In genomic region chr11:120337133-120337895, GRCh38 we compare ENCODE assay signal across 9 cellular contexts. TPM values are rescaled to one million over a fixed set of nuclear protein-coding genes. Genes with fewer than 3 reads are reported as not detected.
DNase-seq lines count a peak whose midpoint lies in the region; ATAC-seq, FAIRE-seq and TF ChIP-seq lines count a peak whose summit lies in the region.
"Had no signal": no experiment of that assay in that cellular context is flagged by ENCODE, and none has a peak within 500 bp of the region (broad histone marks: within the 10 kb centered on the region; RNA-seq: fewer than 3 reads in every experiment).

No MANE protein-coding gene starts in this region.

- peaks cover 37% of the 10 kb centered on the region for H3K4me1 ChIP-seq in MM.1S (ENCODE audit: low read length)
- peaks cover 7 to 65% (median 44%) of the 10 kb centered on the region in 12 donors for H3K4me1 ChIP-seq in heart left ventricle

- WGBS in heart left ventricle, 4 donors = 0 to 1% (median 1%) methylated on average over 21 of the region's 21 CpGs

- peak overlapping the region; percentile 84 for H3K9ac ChIP-seq in MM.1S (ENCODE audit: low read length)

- ATAC-seq in heart left ventricle (peak in 3 of 4 donors; percentile 7 to 21 (median 11)), GM18511 (IDR thresholded peaks at IDR 0.05; ENCODE audit: unreplicated experiment) (no peak)

- H3K27me3 ChIP-seq in MM.1S (replicated peaks; ENCODE audit: insufficient read depth, low read length) = no peaks in the 10 kb centered on the region
- H3K27me3 ChIP-seq in heart left ventricle = peaks cover 0 to 48% (median 0%) of the 10 kb centered on the region in 9 donors

- H4K20me1 ChIP-seq in MM.1S (ENCODE audit: insufficient read depth, low read length) = no peaks in the 10 kb centered on the region

- TF ChIP-seq CTCF in MM.1S (IDR thresholded peaks at IDR 0.05; ENCODE audit: low read length) (no peak), heart left ventricle (IDR thresholded peaks at IDR 0.05) (no peak), progenitor cell of endocrine pancreas (IDR thresholded peaks at IDR 0.05; ENCODE audit: unreplicated experiment) (no peak)

- H3K79me2 ChIP-seq in MM.1S (ENCODE audit: low read length) = peaks cover 59% of the 10 kb centered on the region

- H2AFZ ChIP-seq in MM.1S (ENCODE audit: low read length) = peak overlapping the region; percentile 54

- intact Hi-C loops in heart left ventricle (cut with DNase I) = loop anchor here in 9 of 10 donors (5.0 to 10.0 kb wide), 10 partner anchors 40 to 857 kb away; no protein-coding TSS in a partner anchor

- H3K4me3 ChIP-seq in MM.1S (ENCODE audit: low read length) (peak overlapping the region; percentile 99), heart left ventricle (peak overlapping the region; percentile 59 to 99 (median 90))

- H3K36me3 Mint-ChIP-seq in progenitor cell of endocrine pancreas (ENCODE audit: insufficient read depth) = no peaks in the 10 kb centered on the region

- H3K27ac Mint-ChIP-seq in progenitor cell of endocrine pancreas = peak overlapping the region; percentile 98

- peaks cover 40% of the 10 kb centered on the region for H3F3A ChIP-seq in MM.1S (ENCODE audit: insufficient read depth, low read length)

- peak; percentile 33 for FAIRE-seq in GM12892 (lab: Jason Lieb, UNC)
- FAIRE-seq: TTC549 had no signal

- peak overlapping the region; percentile 59 for H3K4me2 ChIP-seq in MM.1S (ENCODE audit: low read depth, low read length)

- H3K9me3 Mint-ChIP-seq in progenitor cell of endocrine pancreas (ENCODE audit: low read depth) = no peaks in the 10 kb centered on the region

- no peaks in the 10 kb centered on the region for H3K9me2 ChIP-seq in MM.1S (replicated peaks; ENCODE audit: insufficient read depth, low read length)

- H3K9me3 ChIP-seq in MM.1S (replicated peaks; ENCODE audit: insufficient read depth, low read length) = no peaks in the 10 kb centered on the region
- no peaks in the 10 kb centered on the region for H3K9me3 ChIP-seq in heart left ventricle

- H3K36me3 ChIP-seq in MM.1S (replicated peaks; ENCODE audit: insufficient read depth, low read length) = no peaks in the 10 kb centered on the region
- no peaks in the 10 kb centered on the region for H3K36me3 ChIP-seq in heart left ventricle

- H3K4me3 Mint-ChIP-seq in progenitor cell of endocrine pancreas (ENCODE audit: low read depth) = peak overlapping the region; percentile 96

- DNase-seq in GM12892 (ENCODE audit: insufficient read length) (no peak), MM.1S (peak; percentile 46), heart left ventricle (peak in 4 of 5 donors; percentile 52 to 70 (median 56)), progenitor cell of endocrine pancreas (ENCODE audit: low spot score, unreplicated experiment) (peak; percentile 24), occipital lobe (lab: John Stamatoyannopoulos, UW) (no peak), NCI-H226 (no peak)
- DNase-seq in activated naive CD4-positive, alpha-beta T cell treated with anti-CD3 and anti-CD28 coated beads, Interleukin-2, amount 50 U/mL, for 16 hours = peak; percentile 13

- H3K27me3 Mint-ChIP-seq in progenitor cell of endocrine pancreas = no peaks in the 10 kb centered on the region

- peaks cover 30% of the 10 kb centered on the region for H3K4me1 Mint-ChIP-seq in progenitor cell of endocrine pancreas (ENCODE audit: low read depth)

- TF ChIP-seq POLR2A in GM12892 (IDR thresholded peaks at IDR 0.05; ENCODE audit: low read depth, low read length) (no peak), heart left ventricle (IDR thresholded peaks at IDR 0.05) (no peak)

- H3K27ac ChIP-seq in MM.1S (ENCODE audit: low read length) (peak overlapping the region; percentile 68; the same call in 1 of the 2 replicates), heart left ventricle (peak overlapping the region; percentile 91 to 100 (median 98))

RNA-seq across cellular contexts. Expression of gene ARHGEF12, which starts 1.1 kb away (rescaled TPM):
- 11.9 TPM for polyA plus RNA-seq in GM12892 (2012; ENCODE audit: missing spikeins)
- total RNA-seq in heart left ventricle = 100 to 1,000 TPM in 7 of 9 donors, 10 to 100 TPM in 2; 79.3 to 140 (median 114) TPM
- polyA plus RNA-seq in heart left ventricle = 10 to 100 TPM; 22.0 to 52.2 TPM
- total RNA-seq in progenitor cell of endocrine pancreas = 64.9 and 66.2 TPM in 2 replicates
- 235 TPM for total RNA-seq in occipital lobe

RNA-seq across cellular contexts. Expression of gene TLCD5, which starts 12.2 kb away (rescaled TPM):
- 1.8 TPM for polyA plus RNA-seq in GM12892 (2012; ENCODE audit: missing spikeins)
- total RNA-seq in heart left ventricle (10 to 100 TPM in 6 of 9 donors, 1 to 10 TPM in 3; 9.4 to 15.0 (median 10.3) TPM), progenitor cell of endocrine pancreas (8.9 and 9.3 TPM in 2 replicates), occipital lobe (22.9 TPM)
- 10 to 100 TPM in 1 of 2 donors, 1 to 10 TPM in 1; 4.0 to 12.2 TPM for polyA plus RNA-seq in heart left ventricle

Comparison
In these comparisons a context has a peak if more than half of its experiments do, and no peak if none do; other contexts are left out.
1. DNase-seq: peak in MM.1S (single experiment), activated naive CD4-positive, alpha-beta T cell treated with anti-CD3 and anti-CD28 coated beads, Interleukin-2, amount 50 U/mL, for 16 hours (single experiment), heart left ventricle (4 of 5) and progenitor cell of endocrine pancreas (single experiment); none in GM12892 (single experiment), occipital lobe (single experiment) and NCI-H226 (single experiment).